ENCODE assay signal across 8 cellular contexts in the genomic region with DNA sequence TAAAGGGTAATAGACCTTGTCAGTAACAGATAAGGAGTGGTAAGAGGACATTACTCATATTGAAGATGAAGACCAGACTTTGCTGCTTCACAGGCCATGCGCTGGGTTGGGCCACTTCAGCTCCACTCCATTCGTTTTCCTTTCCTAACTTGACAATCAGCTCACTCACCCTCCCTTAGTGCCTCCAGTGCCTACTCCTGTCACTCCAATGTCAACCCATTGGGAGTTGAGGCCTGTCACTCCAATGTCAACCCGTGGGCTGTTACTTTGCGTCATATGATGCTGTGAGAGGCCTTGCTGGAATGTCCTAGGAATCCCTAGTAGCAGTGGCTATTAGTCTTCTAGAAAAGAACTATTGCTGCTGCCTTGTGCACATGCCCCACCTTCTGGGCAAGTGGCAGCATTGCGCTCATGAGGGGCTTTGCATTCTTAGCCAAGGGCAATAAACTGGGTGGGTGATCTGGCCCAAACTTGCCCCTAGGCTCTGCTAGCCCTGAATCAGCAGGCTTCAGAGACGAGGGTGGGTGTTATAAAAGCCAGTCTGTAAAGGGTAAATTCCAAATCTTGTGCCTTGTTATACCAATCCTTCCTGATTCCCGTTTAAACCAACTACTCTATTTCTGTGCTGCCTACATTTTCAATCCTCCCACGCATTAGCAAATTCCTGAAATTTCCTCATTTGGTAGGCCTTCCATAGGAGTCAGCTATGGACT. TPM values are rescaled to one million over a fixed set of nuclear protein-coding genes. Genes with fewer than 3 reads are reported as not detected.
DNase-seq lines count a peak whose midpoint lies in the region; ATAC-seq and TF ChIP-seq lines count a peak whose summit lies in the region.

No MANE protein-coding gene starts in this region.

- POLR2A ChIA-PET in CD8-positive, alpha-beta T cell (lab: Charles Lee): no interaction called here

- H3K9me3 ChIP-seq in CD8-positive, alpha-beta T cell (ENCODE audit: low read length): no peaks in the 10 kb centered on the region
- H3K9me3 ChIP-seq in endodermal cell (ENCODE audit: control insufficient read depth, low read length): no peaks in the 10 kb centered on the region
- H3K9me3 ChIP-seq in mucosa of descending colon: no peaks in the 10 kb centered on the region

- peaks cover 26% of the 10 kb centered on the region for H3K36me3 Mint-ChIP-seq in CD8-positive, alpha-beta T cell
- peaks cover 42% of the 10 kb centered on the region for H3K36me3 Mint-ChIP-seq in endodermal cell (ENCODE audit: low read depth)

- intact Hi-C loops in CD8-positive, alpha-beta T cell (cut with DNase I, micrococcal nuclease): loop anchor here (1.0 to 5.0 kb wide), 4 partner anchors 21 to 97 kb away; no protein-coding TSS in a partner anchor
- intact Hi-C loops in mucosa of descending colon (cut with DNase I, micrococcal nuclease): no loop called here

- ATAC-seq in CD8-positive, alpha-beta T cell: peak; percentile 87
- ATAC-seq in HG02885 (IDR thresholded peaks at IDR 0.05; ENCODE audit: poor library complexity, unreplicated experiment) (peak; percentile 55), mucosa of descending colon (peak; percentile 66), GM21737 (IDR thresholded peaks at IDR 0.05; ENCODE audit: unreplicated experiment) (no peak)

- no peaks in the 10 kb centered on the region for H3K27me3 ChIP-seq in CD8-positive, alpha-beta T cell (ENCODE audit: insufficient read depth, low read length)
- no peaks in the 10 kb centered on the region for H3K27me3 ChIP-seq in endodermal cell (ENCODE audit: control insufficient read depth, insufficient read depth, low read length, poor library complexity, severe bottlenecking)

- no peak overlapping the region for H3K4me3 ChIP-seq in CD8-positive, alpha-beta T cell (ENCODE audit: low read depth, low read length)
- H3K4me3 ChIP-seq in endodermal cell (ENCODE audit: low read length): no peak overlapping the region
- H3K4me3 ChIP-seq in mucosa of descending colon: no peak overlapping the region

- CTCF ChIA-PET in CD8-positive, alpha-beta T cell (lab: Charles Lee): interaction anchor here (0.6 to 11.5 kb wide), 23 partner anchors 9 to 404 kb away, joined by 3 to 106 read pairs (median 4); a partner anchor contains a TSS

- no peaks in the 10 kb centered on the region for H3K4me1 Mint-ChIP-seq in CD8-positive, alpha-beta T cell (ENCODE audit: low read depth)
- peaks cover 18% of the 10 kb centered on the region for H3K4me1 Mint-ChIP-seq in endodermal cell

- peak; percentile 34 to 76 (median 65) for DNase-seq in CD8-positive, alpha-beta T cell
- DNase-seq in NCI-H748 treated with DMSO at 0.1 percent for 48 hours (lab: John Stamatoyannopoulos, UW): peak; percentile 43
- DNase-seq in activated CD8-positive, alpha-beta memory T cell treated with anti-CD3 and anti-CD28 coated beads for 4 hours (ENCODE audit: low read depth in 2 of 2): peak; percentile 31 to 32
- peak; percentile 95 for DNase-seq in endodermal cell
- DNase-seq in mucosa of descending colon: peak in 2 of 3 donors; percentile 54 to 55
- DNase-seq in stimulated activated CD8-positive, alpha-beta memory T cell treated with anti-CD3 and anti-CD28 coated beads, Interleukin-7, amount 100 ng/mL, for 1 hour (ENCODE audit: low read depth in 2 of 2): peak; percentile 25 to 35

- WGBS in endodermal cell (ENCODE audit: insufficient coverage in 1 of 2, insufficient read length in 1 of 2), 2 experiments: 58% methylated on average over 7 to 8 of the region's 8 CpGs

- H3K9ac ChIP-seq in endodermal cell (ENCODE audit: extremely low read depth, low read length, poor library complexity, severe bottlenecking): no peak overlapping the region

- no peak overlapping the region for H3K27ac ChIP-seq in CD8-positive, alpha-beta T cell (ENCODE audit: low read depth, low read length)
- no peak overlapping the region for H3K27ac ChIP-seq in endodermal cell (ENCODE audit: low read depth, low read length)

- H3K36me3 ChIP-seq in CD8-positive, alpha-beta T cell (ENCODE audit: insufficient read depth, low read length): peaks cover 11% of the 10 kb centered on the region
- H3K36me3 ChIP-seq in endodermal cell (ENCODE audit: control insufficient read depth, insufficient read depth, low read length) (peaks cover 43% of the 10 kb centered on the region), mucosa of descending colon (ENCODE audit: low read depth) (no peaks in the 10 kb centered on the region)

- no peaks in the 10 kb centered on the region for H3K9me3 Mint-ChIP-seq in CD8-positive, alpha-beta T cell
- H3K9me3 Mint-ChIP-seq in endodermal cell: no peaks in the 10 kb centered on the region

- H3K27me3 Mint-ChIP-seq in CD8-positive, alpha-beta T cell (ENCODE audit: low read depth): no peaks in the 10 kb centered on the region
- no peaks in the 10 kb centered on the region for H3K27me3 Mint-ChIP-seq in endodermal cell (ENCODE audit: insufficient read depth)

- H3K4me3 Mint-ChIP-seq in CD8-positive, alpha-beta T cell: no peak overlapping the region
- H3K4me3 Mint-ChIP-seq in endodermal cell: no peak overlapping the region

- H3K4me1 ChIP-seq in CD8-positive, alpha-beta T cell (ENCODE audit: insufficient read depth, low read length): no peaks in the 10 kb centered on the region
- H3K4me1 ChIP-seq in endodermal cell (ENCODE audit: control insufficient read depth, insufficient read depth, low read length): no peaks in the 10 kb centered on the region
- H3K4me1 ChIP-seq in mucosa of descending colon (ENCODE audit: low read depth): no peaks in the 10 kb centered on the region

- H3K27ac Mint-ChIP-seq in CD8-positive, alpha-beta T cell: peak overlapping the region; percentile 77
- peak overlapping the region; percentile 96 for H3K27ac Mint-ChIP-seq in endodermal cell

- TF ChIP-seq CTCF in CD8-positive, alpha-beta T cell (IDR thresholded peaks at IDR 0.05): peak; percentile 91
- peak; percentile 90 for TF ChIP-seq CTCF in endodermal cell (conservative IDR thresholded peaks at IDR 0.05)
- peak; percentile 60 for TF ChIP-seq CTCF in mucosa of descending colon (IDR thresholded peaks at IDR 0.05)

RNA-seq across cellular contexts. Expression of a gene that starts 36.1 kb away (rescaled TPM):
- 100 to 1,000 TPM; 197 to 198 TPM for total RNA-seq in CD8-positive, alpha-beta T cell
- total RNA-seq in endodermal cell (100 to 1,000 TPM; 125 to 137 TPM), mucosa of descending colon (100 to 1,000 TPM; 109 to 144 (median 110) TPM)
- 93.1 TPM for polyA plus RNA-seq in endodermal cell (2013, experiment 1 of 2)
- polyA plus RNA-seq in endodermal cell (2013, experiment 2 of 2): 89.0 TPM

RNA-seq across cellular contexts. Expression of a gene that starts 51.7 kb away (rescaled TPM):
- 100 to 1,000 TPM; 417 to 429 TPM for total RNA-seq in CD8-positive, alpha-beta T cell
- total RNA-seq in endodermal cell: 100 to 1,000 TPM; 653 to 681 TPM
- polyA plus RNA-seq in endodermal cell (2013, experiment 1 of 2): 736 TPM
- polyA plus RNA-seq in endodermal cell (2013, experiment 2 of 2): 668 TPM
- 1,000 to 10,000 TPM in 2 of 3 donors, 100 to 1,000 TPM in 1; 874 to 1,329 (median 1,265) TPM for total RNA-seq in mucosa of descending colon

Comparison
In these comparisons a context has a peak if more than half of its experiments do, and no peak if none do; other contexts are left out.
1. DNase-seq: peak in every context shown above with its lines; median percentile 95 in endodermal cell; 65 in CD8-positive, alpha-beta T cell; 54 in mucosa of descending colon; 43 in NCI-H748 treated with DMSO at 0.1 percent for 48 hours; 32 in activated CD8-positive, alpha-beta memory T cell treated with anti-CD3 and anti-CD28 coated beads for 4 hours; 30 in stimulated activated CD8-positive, alpha-beta memory T cell treated with anti-CD3 and anti-CD28 coated beads, Interleukin-7, amount 100 ng/mL, for 1 hour.
2. intact Hi-C loops: an anchor here in CD8-positive, alpha-beta T cell (1.0 to 5.0 kb wide); none called in mucosa of descending colon.